6 cellular contexts compared by ENCODE assay signal in genomic region chr15:27036210-27036609, GRCh38.
"Had no signal": no experiment of that assay in that cellular context is flagged by ENCODE, and none has a peak within 500 bp of the region (broad histone marks: within the 10 kb centered on the region; RNA-seq: fewer than 3 reads in every experiment).

No MANE protein-coding gene starts in this region.

- FAIRE-seq: HepG2, HTR-8/SVneo, K562 had no signal

- ATAC-seq: HepG2, K562 had no signal

- H3K27ac ChIP-seq: HL-60 had no signal

- H3K4me3 ChIP-seq: K562 had no signal

- DNase-seq: IMR-90, KBM-7 had no signal
